23 cellular contexts compared by ENCODE assay signal in genomic region chr3:173635826-173636225, GRCh38.
DNase-seq lines count a peak whose midpoint lies in the region; ATAC-seq and TF ChIP-seq lines count a peak whose summit lies in the region.
"Had no signal": no experiment of that assay in that cellular context is flagged by ENCODE, and none has a peak within 500 bp of the region (broad histone marks: within the 10 kb centered on the region; RNA-seq: fewer than 3 reads in every experiment).

No MANE protein-coding gene starts in this region.

- H3K27ac ChIP-seq in A673 (ENCODE audit: low read depth, low read length, poor library complexity, severe bottlenecking), result no peak overlapping the region
- no peak overlapping the region for H3K27ac ChIP-seq in H9 (ENCODE audit: insufficient read length, low read depth, low read length)
- no peak overlapping the region for H3K27ac ChIP-seq in OCI-LY3 (ENCODE audit: low read length)
- no peak overlapping the region for H3K27ac ChIP-seq in endodermal cell (ENCODE audit: low read depth, low read length)
- no peak overlapping the region for H3K27ac ChIP-seq in neuronal stem cell (replicated peaks; ENCODE audit: low read length)
- H3K27ac ChIP-seq: A549, BLaER1, GM23248 had no signal

- WGBS in H9 (ENCODE audit: extremely low coverage, insufficient read length, low lambda C conversion rate), result no CpG with 5 or more reads among the region's 6 CpGs
- WGBS in endodermal cell (ENCODE audit: insufficient coverage in 1 of 2, insufficient read length in 1 of 2), 2 experiments, result 94% methylated on average over 6 of the region's 6 CpGs
- no CpG with 5 or more reads among the region's 6 CpGs for WGBS in neuronal stem cell (ENCODE audit: extremely low coverage in 2 of 2, insufficient read length in 2 of 2, insufficient replicate concordance in 1 of 2), 2 donors

- no peaks in the 10 kb centered on the region for H3K27me3 ChIP-seq in A673 (replicated peaks; ENCODE audit: insufficient read depth, low read depth, low read length, poor library complexity)
- no peaks in the 10 kb centered on the region for H3K27me3 ChIP-seq in H9 (ENCODE audit: insufficient read depth, low read length)
- H3K27me3 ChIP-seq in OCI-LY3 (ENCODE audit: low read depth, low read length), result no peaks in the 10 kb centered on the region
- H3K27me3 ChIP-seq in endodermal cell (ENCODE audit: control insufficient read depth, insufficient read depth, low read length, poor library complexity, severe bottlenecking), result no peaks in the 10 kb centered on the region
- no peaks in the 10 kb centered on the region for H3K27me3 ChIP-seq in neuronal stem cell (ENCODE audit: control insufficient read depth in 3 of 3, insufficient read depth in 3 of 3, low read depth in 1 of 3, low read length in 3 of 3)
- H3K27me3 ChIP-seq: BLaER1 had no signal

- H2AFZ ChIP-seq in H9 (ENCODE audit: low read length), result no peak overlapping the region
- H2AFZ ChIP-seq in OCI-LY3 (ENCODE audit: low read depth, low read length), result no peak overlapping the region; the same call in 1 of the 2 replicates
- H2AFZ ChIP-seq in neuronal stem cell (ENCODE audit: low read length), result no peak overlapping the region
- H2AFZ ChIP-seq: GM23248 had no signal

- H3K14ac ChIP-seq in H9 (ENCODE audit: insufficient read depth, low read length) (no peak overlapping the region), neuronal stem cell (ENCODE audit: low read length) (no peak overlapping the region)

- H4K91ac ChIP-seq in H9 (ENCODE audit: insufficient read length, low read depth, low read length) (no peak overlapping the region), neuronal stem cell (ENCODE audit: low read depth, low read length, poor library complexity) (no peak overlapping the region)

- H3K79me2 ChIP-seq in H9 (ENCODE audit: insufficient read depth, low read length) (no peaks in the 10 kb centered on the region), OCI-LY3 (ENCODE audit: low read length) (no peaks in the 10 kb centered on the region)

- H3K4me1 Mint-ChIP-seq in H9 (peaks cover 0 to 10% of the 10 kb centered on the region in 2 experiments; a peak in 3 of 4 replicates), endodermal cell (peaks cover 8% of the 10 kb centered on the region)
- H3K4me1 Mint-ChIP-seq: B cell; CD14-positive monocyte; CD8-positive, alpha-beta memory T cell had no signal

- no peak overlapping the region for H2BK120ac ChIP-seq in H9 (ENCODE audit: low read depth, low read length, poor library complexity, severe bottlenecking)
- no peak overlapping the region for H2BK120ac ChIP-seq in neuronal stem cell (ENCODE audit: low read depth, low read length)

- H2BK5ac ChIP-seq in H9 (ENCODE audit: insufficient read length, low read length) (no peak overlapping the region), neuronal stem cell (ENCODE audit: low read length) (no peak overlapping the region)

- H2BK20ac ChIP-seq in H9 (ENCODE audit: low read depth, low read length, poor library complexity, severe bottlenecking), result no peak overlapping the region

- BruUV-seq in A673 (replicated peaks; lab: Mats Ljungman, UMichigan), result no TSS peak

- no peak overlapping the region for H4K8ac ChIP-seq in H9 (replicated peaks; ENCODE audit: insufficient read length, low read depth, low read length)
- no peak overlapping the region for H4K8ac ChIP-seq in neuronal stem cell (ENCODE audit: low read depth, low read length)

- ATAC-seq in HG03571 (IDR thresholded peaks at IDR 0.05; ENCODE audit: unreplicated experiment), result no peak
- no peak for ATAC-seq in HG03520 (IDR thresholded peaks at IDR 0.05; ENCODE audit: unreplicated experiment)
- ATAC-seq: A549, GM12878, HCT116 had no signal

- CTCF ChIA-PET in A673 (lab: Charles Lee), result no interaction called here

- no peak overlapping the region for H2AK5ac ChIP-seq in H9 (ENCODE audit: insufficient read length, low read length)
- H2AK5ac ChIP-seq in neuronal stem cell (ENCODE audit: low read depth, low read length), result no peak overlapping the region

- 0 out of 2 replicates have a peak, but pooled peaks have one; percentile 22 for TF ChIP-seq CTCF in A673 (conservative IDR thresholded peaks at IDR 0.05; ENCODE audit: low read depth, low read length)
- TF ChIP-seq CTCF in H9 (conservative IDR thresholded peaks at IDR 0.05), result peak; percentile 30; the same call in 1 of the 3 replicates
- no peak; the same call in 1 of the 2 replicates for TF ChIP-seq CTCF in OCI-LY3 (IDR thresholded peaks at IDR 0.05; ENCODE audit: low read depth, low read length)
- peak; percentile 31 for TF ChIP-seq CTCF in endodermal cell (conservative IDR thresholded peaks at IDR 0.05)

- H3K79me1 ChIP-seq in H9 (ENCODE audit: insufficient read depth, low read depth, low read length, poor library complexity, severe bottlenecking), result no peaks in the 10 kb centered on the region
- no peaks in the 10 kb centered on the region for H3K79me1 ChIP-seq in neuronal stem cell (ENCODE audit: low read depth, low read length)

- H3K4me3 ChIP-seq in A673 (ENCODE audit: low read depth, low read length, poor library complexity, severe bottlenecking) (no peak overlapping the region), OCI-LY3 (ENCODE audit: low read length) (peak overlapping the region; percentile 22; the same call in 1 of the 2 replicates), endodermal cell (ENCODE audit: low read length) (no peak overlapping the region), neuronal stem cell (ENCODE audit: low read length in 2 of 2) (no peak overlapping the region)
- H3K4me3 ChIP-seq: A549, BLaER1, GM12878, GM23248 had no signal

- no peaks in the 10 kb centered on the region for H3K9me3 ChIP-seq in A673 (ENCODE audit: low read depth, low read length, poor library complexity, severe bottlenecking)
- H3K9me3 ChIP-seq in H9 (ENCODE audit: control insufficient read depth, low read depth, low read length), result no peaks in the 10 kb centered on the region
- H3K9me3 ChIP-seq in OCI-LY3 (ENCODE audit: insufficient read depth, low read length), result no peaks in the 10 kb centered on the region
- H3K9me3 ChIP-seq in endodermal cell (ENCODE audit: control insufficient read depth, low read length), result no peaks in the 10 kb centered on the region
- no peaks in the 10 kb centered on the region for H3K9me3 ChIP-seq in neuronal stem cell (replicated peaks in 1 of 2; ENCODE audit: control insufficient read depth in 2 of 2, insufficient read depth in 1 of 2, low read depth in 1 of 2, low read length in 2 of 2)
- H3K9me3 ChIP-seq: A549, BLaER1 had no signal

- H3K36me3 ChIP-seq in A673 (ENCODE audit: insufficient read depth, low read length, poor library complexity, severe bottlenecking) (no peaks in the 10 kb centered on the region), OCI-LY3 (replicated peaks; ENCODE audit: low read depth, low read length) (no peaks in the 10 kb centered on the region), endodermal cell (ENCODE audit: control insufficient read depth, insufficient read depth, low read length) (no peaks in the 10 kb centered on the region), neuronal stem cell (replicated peaks in 1 of 2; ENCODE audit: control insufficient read depth in 2 of 2, insufficient read depth in 2 of 2, low read length in 2 of 2) (peaks cover 0 to 2% of the 10 kb centered on the region in 2 donors)
- H3K36me3 ChIP-seq: BLaER1 had no signal

- no peak overlapping the region for H3K23ac ChIP-seq in H9 (ENCODE audit: insufficient read length, low read depth, low read length)
- H3K23ac ChIP-seq in neuronal stem cell (ENCODE audit: low read depth, low read length, poor library complexity), result no peak overlapping the region

- H4K20me1 ChIP-seq in H9 (ENCODE audit: control insufficient read depth, insufficient read depth, insufficient read length) (no peaks in the 10 kb centered on the region), OCI-LY3 (ENCODE audit: insufficient read depth, low read length) (no peaks in the 10 kb centered on the region)
- H4K20me1 ChIP-seq: BLaER1 had no signal

- H2BK15ac ChIP-seq in H9 (ENCODE audit: low read depth, low read length) (no peak overlapping the region), neuronal stem cell (ENCODE audit: low read length) (no peak overlapping the region)

- H3K56ac ChIP-seq in H9 (ENCODE audit: insufficient read length, low read depth, low read length), result no peak overlapping the region

- H3K36me3 Mint-ChIP-seq in H9 (ENCODE audit: insufficient read depth in 1 of 3, low read depth in 3 of 3) (no peaks in the 10 kb centered on the region), endodermal cell (ENCODE audit: low read depth) (no peaks in the 10 kb centered on the region)
- H3K36me3 Mint-ChIP-seq: CD14-positive monocyte; CD8-positive, alpha-beta memory T cell had no signal

- no peak overlapping the region for H3T11ph ChIP-seq in H9 (ENCODE audit: low read length)

- H3K27me3 Mint-ChIP-seq in H9 (ENCODE audit: low read depth), result no peaks in the 10 kb centered on the region
- no peaks in the 10 kb centered on the region for H3K27me3 Mint-ChIP-seq in endodermal cell (ENCODE audit: insufficient read depth)
- H3K27me3 Mint-ChIP-seq: B cell; CD4-positive, alpha-beta T cell; CD8-positive, alpha-beta memory T cell had no signal

- no peaks in the 10 kb centered on the region for H3K23me2 ChIP-seq in H9 (ENCODE audit: insufficient read length, low read depth, low read length, poor library complexity, severe bottlenecking)

- H3K4me2 ChIP-seq in H9 (ENCODE audit: insufficient read depth, insufficient read length, low read length) (no peak overlapping the region), OCI-LY3 (ENCODE audit: low read length) (0 out of 2 replicates have a peak overlapping the region, but pooled peaks have one; percentile 4), neuronal stem cell (ENCODE audit: insufficient read depth, low read length, poor library complexity, severe bottlenecking) (no peak overlapping the region)
- H3K4me2 ChIP-seq: A549, BLaER1 had no signal

- POLR2A ChIA-PET in A673 (lab: Charles Lee; ENCODE audit: low non-redundant PET), result no interaction called here

- no peaks in the 10 kb centered on the region for H3K4me1 ChIP-seq in A673 (ENCODE audit: insufficient read depth, low read length, poor library complexity, severe bottlenecking)
- H3K4me1 ChIP-seq in H9 (ENCODE audit: insufficient read depth, low read length), result 0 out of 2 replicates have a peak, but pooled peaks cover 4% of the 10 kb centered on the region
- H3K4me1 ChIP-seq in OCI-LY3 (ENCODE audit: low read length), result peaks cover 2% of the 10 kb centered on the region; the same call in 1 of the 2 replicates
- H3K4me1 ChIP-seq in endodermal cell (ENCODE audit: control insufficient read depth, insufficient read depth, low read length), result no peaks in the 10 kb centered on the region
- no peaks in the 10 kb centered on the region for H3K4me1 ChIP-seq in neuronal stem cell (ENCODE audit: control insufficient read depth in 2 of 2, insufficient read depth in 1 of 2, low read depth in 1 of 2, low read length in 2 of 2)
- H3K4me1 ChIP-seq: A549, BLaER1 had no signal

- H2BK12ac ChIP-seq in H9 (ENCODE audit: insufficient read length, low read depth, low read length) (no peak overlapping the region), neuronal stem cell (ENCODE audit: low read length) (no peak overlapping the region)

- H3K27ac Mint-ChIP-seq in H9, result no peak overlapping the region
- H3K27ac Mint-ChIP-seq in endodermal cell, result no peak overlapping the region
- H3K27ac Mint-ChIP-seq: B cell; CD14-positive monocyte; CD4-positive, alpha-beta T cell; CD8-positive, alpha-beta memory T cell had no signal

- H4K5ac ChIP-seq in H9 (ENCODE audit: insufficient read length, low read depth, low read length), result no peak overlapping the region

- H3K9me3 Mint-ChIP-seq in H9 (no peaks in the 10 kb centered on the region), endodermal cell (no peaks in the 10 kb centered on the region)
- H3K9me3 Mint-ChIP-seq: CD4-positive, alpha-beta T cell had no signal

- H3K18ac ChIP-seq in H9 (ENCODE audit: insufficient read length, low read depth, low read length) (no peak overlapping the region), neuronal stem cell (ENCODE audit: low read length) (no peak overlapping the region)

- DNase-seq in A673 (ENCODE audit: low spot score) (no peak), H9 (no peak), endodermal cell (no peak), neuronal stem cell (ENCODE audit: low spot score) (no peak)
- DNase-seq in stimulated activated CD4-positive, alpha-beta T cell treated with anti-CD3 and anti-CD28 coated beads, Interleukin-15, amount 100 ng/mL, for 24 hours, result no peak
- DNase-seq: 8988T; CD4-positive, alpha-beta T cell; CD8-positive, alpha-beta memory T cell; DMS 273 treated with DMSO at 0.1 percent for 48 hours; DMS79; EL; GDM1; GM23248; H7 had no signal

- H3K4ac ChIP-seq in H9 (ENCODE audit: low read depth, low read length), result no peak overlapping the region
- H3K4ac ChIP-seq in neuronal stem cell (ENCODE audit: low read length), result no peak overlapping the region

- H3K4me3 Mint-ChIP-seq in H9, result no peak overlapping the region
- H3K4me3 Mint-ChIP-seq in endodermal cell, result no peak overlapping the region
- H3K4me3 Mint-ChIP-seq: B cell; CD14-positive monocyte; CD4-positive, alpha-beta T cell; CD8-positive, alpha-beta memory T cell had no signal

- no peak overlapping the region for H3K9ac ChIP-seq in H9 (ENCODE audit: extremely low read depth, insufficient read length, low read length)
- H3K9ac ChIP-seq in OCI-LY3 (ENCODE audit: low read length), result no peak overlapping the region
- H3K9ac ChIP-seq in endodermal cell (ENCODE audit: extremely low read depth, low read length, poor library complexity, severe bottlenecking), result no peak overlapping the region
- no peak overlapping the region for H3K9ac ChIP-seq in neuronal stem cell (ENCODE audit: low read depth, low read length, poor library complexity)
- H3K9ac ChIP-seq: BLaER1, GM23248 had no signal

- intact Hi-C loops in A673 (cut with micrococcal nuclease; ENCODE audit: unreplicated experiment), result no loop called here
